Comparison of ENCODE assay signal across 18 cellular contexts in genomic region chr16:4548124-4548523, GRCh38. TPM values are rescaled to one million over a fixed set of nuclear protein-coding genes. Genes with fewer than 3 reads are reported as not detected.
"Had no signal": no experiment of that assay in that cellular context is flagged by ENCODE, and none has a peak within 500 bp of the region (broad histone marks: within the 10 kb centered on the region; RNA-seq: fewer than 3 reads in every experiment).

No MANE protein-coding gene starts in this region.

- H3K4me3 ChIP-seq: body of pancreas, esophagus squamous epithelium, mucosa of descending colon, skin epidermis, tibial artery, upper lobe of right lung had no signal

- H3K9me3 ChIP-seq: body of pancreas, esophagus squamous epithelium, mucosa of descending colon, tibial artery, upper lobe of right lung had no signal

- DNase-seq: esophagus squamous epithelium had no signal

- H3K36me3 ChIP-seq: esophagus squamous epithelium, tibial artery, upper lobe of right lung had no signal

- H3K27me3 ChIP-seq: body of pancreas, esophagus squamous epithelium, upper lobe of right lung had no signal

- H3K4me1 Mint-ChIP-seq: stimulated activated effector memory CD8-positive, alpha-beta T cell treated with anti-CD3 and anti-CD28 coated beads, Interleukin-12 subunit alpha, Interleukin-12 subunit beta, amount 100 ng/mL, for 72 hours had no signal

- H3K27me3 Mint-ChIP-seq: natural killer cell treated with Interleukin-12 subunit alpha and Interleukin-12 subunit beta and Interleukin-15 and Interleukin-18, amount 100 ng/mL, for 72 hours; progenitor cell of endocrine pancreas; stimulated activated naive CD8-positive, alpha-beta T cell treated with anti-CD3 and anti-CD28 coated beads, Interleukin-15, Interleukin-2, amounts not matched to agents 100 ng/mL and 50 ng/mL, for 24 hours; T-helper 17 cell had no signal

- H3K9me3 Mint-ChIP-seq: activated CD4-positive, alpha-beta memory T cell treated with anti-CD3 and anti-CD28 coated beads, Interleukin-2, amount 10 ng/mL, durations not matched to agents 7 days and 5 days; activated CD4-positive, alpha-beta T cell treated with anti-CD3 and anti-CD28 coated beads, Interleukin-2, amount 10 ng/mL, durations not matched to agents 7 days and 5 days; activated naive CD4-positive, alpha-beta T cell treated with anti-CD3 and anti-CD28 coated beads, Interleukin-2, amount 50 U/mL, for 72 hours; activated T-cell treated with anti-CD3 and anti-CD28 coated beads, Interleukin-2, amount 50 U/mL, for 72 hours; natural killer cell treated with Interleukin-12 subunit alpha and Interleukin-12 subunit beta and Interleukin-15 and Interleukin-18, amount 100 ng/mL, for 72 hours; stimulated activated effector memory CD8-positive, alpha-beta T cell treated with anti-CD3 and anti-CD28 coated beads, Interleukin-12 subunit alpha, Interleukin-12 subunit beta, amount 100 ng/mL, for 72 hours; stimulated activated naive CD8-positive, alpha-beta T cell treated with anti-CD3 and anti-CD28 coated beads, Interleukin-15, Interleukin-2, amounts not matched to agents 100 ng/mL and 50 ng/mL, for 24 hours had no signal

- H3K27ac Mint-ChIP-seq: activated CD4-positive, alpha-beta memory T cell treated with anti-CD3 and anti-CD28 coated beads, Interleukin-2, amount 10 ng/mL, durations not matched to agents 7 days and 5 days; activated CD4-positive, alpha-beta T cell treated with anti-CD3 and anti-CD28 coated beads, Interleukin-2, amount 10 ng/mL, durations not matched to agents 7 days and 5 days; activated naive CD4-positive, alpha-beta T cell treated with anti-CD3 and anti-CD28 coated beads, Interleukin-2, amount 50 U/mL, for 72 hours; activated T-cell treated with anti-CD3 and anti-CD28 coated beads, Interleukin-2, amount 50 U/mL, for 72 hours; natural killer cell treated with Interleukin-12 subunit alpha and Interleukin-12 subunit beta and Interleukin-15 and Interleukin-18, amount 100 ng/mL, for 72 hours; progenitor cell of endocrine pancreas; stimulated activated effector memory CD8-positive, alpha-beta T cell treated with anti-CD3 and anti-CD28 coated beads, Interleukin-12 subunit alpha, Interleukin-12 subunit beta, amount 100 ng/mL, for 72 hours; stimulated activated naive CD8-positive, alpha-beta T cell treated with anti-CD3 and anti-CD28 coated beads, Interleukin-15, Interleukin-2, amounts not matched to agents 100 ng/mL and 50 ng/mL, for 24 hours; T-helper 17 cell had no signal

- H3K27ac ChIP-seq: body of pancreas, epithelial cell of prostate, esophagus squamous epithelium, skin epidermis, tibial artery, upper lobe of right lung had no signal

- H3K4me1 ChIP-seq: tibial artery, upper lobe of right lung had no signal

- H3K36me3 Mint-ChIP-seq: activated naive CD4-positive, alpha-beta T cell treated with anti-CD3 and anti-CD28 coated beads, Interleukin-2, amount 50 U/mL, for 72 hours; natural killer cell treated with Interleukin-12 subunit alpha and Interleukin-12 subunit beta and Interleukin-15 and Interleukin-18, amount 100 ng/mL, for 72 hours had no signal

- H3K4me3 Mint-ChIP-seq: activated CD4-positive, alpha-beta memory T cell treated with anti-CD3 and anti-CD28 coated beads, Interleukin-2, amount 10 ng/mL, durations not matched to agents 7 days and 5 days; activated CD4-positive, alpha-beta T cell treated with anti-CD3 and anti-CD28 coated beads, Interleukin-2, amount 10 ng/mL, durations not matched to agents 7 days and 5 days; natural killer cell treated with Interleukin-12 subunit alpha and Interleukin-12 subunit beta and Interleukin-15 and Interleukin-18, amount 100 ng/mL, for 72 hours; stimulated activated effector memory CD8-positive, alpha-beta T cell treated with anti-CD3 and anti-CD28 coated beads, Interleukin-12 subunit alpha, Interleukin-12 subunit beta, amount 100 ng/mL, for 72 hours; stimulated activated naive CD8-positive, alpha-beta T cell treated with anti-CD3 and anti-CD28 coated beads, Interleukin-15, Interleukin-2, amounts not matched to agents 100 ng/mL and 50 ng/mL, for 24 hours; T-helper 17 cell had no signal

RNA-seq across cellular contexts. Expression of gene C16orf96, which starts 8.0 kb away (rescaled TPM):
- total RNA-seq: dermis blood vessel endothelial cell; lung microvascular endothelial cell; mucosa of descending colon; natural killer cell treated with Interleukin-12 subunit alpha and Interleukin-12 subunit beta and Interleukin-15 and Interleukin-18, amount 100 ng/mL, for 72 hours had no signal
